ENCODE assay signal across 8 cellular contexts in genomic region chr12:78470354-78471195, GRCh38.
DNase-seq lines count a peak whose midpoint lies in the region; ATAC-seq and TF ChIP-seq lines count a peak whose summit lies in the region.

No MANE protein-coding gene starts in this region.

- H4K8ac ChIP-seq in neuronal stem cell (ENCODE audit: low read depth, low read length), result no peak overlapping the region

- H3K14ac ChIP-seq in neuronal stem cell (ENCODE audit: low read length), result no peak overlapping the region

- no peak overlapping the region for H2BK120ac ChIP-seq in neuronal stem cell (ENCODE audit: low read depth, low read length)

- no peak overlapping the region for H2BK15ac ChIP-seq in neuronal stem cell (ENCODE audit: low read length)

- H3K4me1 ChIP-seq in colonic mucosa (no peaks in the 10 kb centered on the region), neuronal stem cell (ENCODE audit: control insufficient read depth in 2 of 2, insufficient read depth in 1 of 2, low read depth in 1 of 2, low read length in 2 of 2) (no peaks in the 10 kb centered on the region), spleen (no peaks in the 10 kb centered on the region)

- H2AK5ac ChIP-seq in neuronal stem cell (ENCODE audit: low read depth, low read length), result no peak overlapping the region

- TF ChIP-seq POLR2A in spleen (IDR thresholded peaks at IDR 0.05), result no peak

- H3K27me3 ChIP-seq in colonic mucosa, result no peaks in the 10 kb centered on the region
- no peaks in the 10 kb centered on the region for H3K27me3 ChIP-seq in neuronal stem cell (ENCODE audit: control insufficient read depth in 3 of 3, insufficient read depth in 3 of 3, low read depth in 1 of 3, low read length in 3 of 3)
- H3K27me3 ChIP-seq in spleen (replicated peaks in 1 of 7), result no peaks in the 10 kb centered on the region

- intact Hi-C loops in colonic mucosa (cut with DNase I) (no loop called here), spleen (cut with DNase I; ENCODE audit: low total_unique reads) (no loop called here)

- no peak overlapping the region for H2BK12ac ChIP-seq in neuronal stem cell (ENCODE audit: low read length)

- no CpG with 5 or more reads among the region's 3 CpGs for WGBS in neuronal stem cell (ENCODE audit: extremely low coverage in 2 of 2, insufficient read length in 2 of 2, insufficient replicate concordance in 1 of 2), 2 donors
- 86 to 92% (median 89%) methylated on average over 3 of the region's 3 CpGs for WGBS in spleen, 5 donors

- H3K4ac ChIP-seq in neuronal stem cell (ENCODE audit: low read length), result no peak overlapping the region

- no peak overlapping the region for H3K4me2 ChIP-seq in neuronal stem cell (ENCODE audit: insufficient read depth, low read length, poor library complexity, severe bottlenecking)

- no peaks in the 10 kb centered on the region for H3K79me1 ChIP-seq in neuronal stem cell (ENCODE audit: low read depth, low read length)

- H3K27ac ChIP-seq in colonic mucosa (no peak overlapping the region), neuronal stem cell (replicated peaks; ENCODE audit: low read length) (no peak overlapping the region), spleen (no peak overlapping the region)

- no peak for ATAC-seq in GM21381 (IDR thresholded peaks at IDR 0.05; ENCODE audit: unreplicated experiment)

- H3K9me3 ChIP-seq in colonic mucosa (no peaks in the 10 kb centered on the region), neuronal stem cell (replicated peaks in 1 of 2; ENCODE audit: control insufficient read depth in 2 of 2, insufficient read depth in 1 of 2, low read depth in 1 of 2, low read length in 2 of 2) (no peaks in the 10 kb centered on the region), spleen (no peaks in the 10 kb centered on the region)

- no peak overlapping the region for H3K4me3 ChIP-seq in HFF-Myc (replicated peaks; ENCODE audit: low read depth, low read length)
- no peak overlapping the region for H3K4me3 ChIP-seq in colonic mucosa
- no peak overlapping the region for H3K4me3 ChIP-seq in neuronal stem cell (ENCODE audit: low read length in 2 of 2)
- H3K4me3 ChIP-seq in spleen, result no peak overlapping the region

- H3K18ac ChIP-seq in neuronal stem cell (ENCODE audit: low read length), result no peak overlapping the region

- H3K36me3 ChIP-seq in colonic mucosa (no peaks in the 10 kb centered on the region), neuronal stem cell (replicated peaks in 1 of 2; ENCODE audit: control insufficient read depth in 2 of 2, insufficient read depth in 2 of 2, low read length in 2 of 2) (no peaks in the 10 kb centered on the region), spleen (no peaks in the 10 kb centered on the region)

- H3K9ac ChIP-seq in colonic mucosa (ENCODE audit: low read depth in 2 of 2, low read length in 2 of 2) (no peak overlapping the region), neuronal stem cell (ENCODE audit: low read depth, low read length, poor library complexity) (no peak overlapping the region)

- DNase-seq in DMS153 (lab: John Stamatoyannopoulos, UW) (peak; percentile 6), HFF-Myc (ENCODE audit: extremely low read depth, low read depth) (peak; percentile 14), NCI-H510A (lab: John Stamatoyannopoulos, UW) (peak; percentile 10), colonic mucosa (peak; percentile 34), neuronal stem cell (ENCODE audit: low spot score) (peak; percentile 24), spleen (no peak)
- no peak for DNase-seq in activated CD4-positive, alpha-beta T cell treated with anti-CD3 and anti-CD28 coated beads for 48 hours

- TF ChIP-seq CTCF in HFF-Myc (IDR thresholded peaks at IDR 0.05; ENCODE audit: low read depth, low read length, missing control alignments) (peak; percentile 58), colonic mucosa (IDR thresholded peaks at IDR 0.05) (peak; percentile 18), spleen (IDR thresholded peaks at IDR 0.05 in 8 of 11, conservative IDR thresholded peaks at IDR 0.05 in 3 of 11) (no peak)

- no peak overlapping the region for H3K23ac ChIP-seq in neuronal stem cell (ENCODE audit: low read depth, low read length, poor library complexity)

- H2AFZ ChIP-seq in neuronal stem cell (ENCODE audit: low read length), result no peak overlapping the region

- H4K91ac ChIP-seq in neuronal stem cell (ENCODE audit: low read depth, low read length, poor library complexity), result no peak overlapping the region

- H2BK5ac ChIP-seq in neuronal stem cell (ENCODE audit: low read length), result no peak overlapping the region

Comparison
In these comparisons a context has a peak if more than half of its experiments do, and no peak if none do; other contexts are left out.
1. DNase-seq: peak in DMS153 (single experiment), HFF-Myc (single experiment), NCI-H510A (single experiment), colonic mucosa (single experiment) and neuronal stem cell (single experiment); none in spleen (single experiment) and activated CD4-positive, alpha-beta T cell treated with anti-CD3 and anti-CD28 coated beads for 48 hours (single experiment).
2. CTCF ChIP-seq: peak in HFF-Myc (single experiment) and colonic mucosa (single experiment); none in spleen (0 of 11).